In the genomic region with DNA sequence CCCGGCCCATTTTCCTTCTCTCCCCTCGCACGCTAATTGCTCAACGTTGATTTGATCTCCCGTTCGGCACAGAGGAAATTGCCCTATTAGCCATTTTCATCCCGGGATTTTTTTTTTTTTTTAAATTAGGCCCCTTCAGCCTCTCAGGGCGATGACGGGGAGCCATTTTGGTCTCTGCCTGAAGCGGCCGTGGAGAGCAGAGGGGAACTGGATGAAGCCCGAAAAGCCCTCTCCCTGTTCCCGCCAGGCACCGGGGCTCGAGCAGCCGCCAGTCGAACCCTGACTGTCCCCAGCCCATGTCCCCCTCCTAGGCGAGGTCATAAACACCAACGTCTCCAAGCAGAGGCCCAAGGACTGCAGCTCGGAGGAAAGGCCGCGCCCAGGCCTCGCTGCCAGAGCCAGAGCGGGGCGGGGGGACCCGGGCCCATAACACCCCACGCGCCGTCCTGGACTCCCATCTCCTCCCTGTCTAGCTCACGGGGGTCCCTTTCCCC, we compare ENCODE assay signal across 8 cellular contexts. TPM values are rescaled to one million over a fixed set of nuclear protein-coding genes. Genes with fewer than 3 reads are reported as not detected.
A peak's percentile ranks its signal among the peaks of the same experiment; 100 is the strongest.
DNase-seq lines count a peak whose midpoint lies in the region; ATAC-seq and TF ChIP-seq lines count a peak whose summit lies in the region.

No MANE protein-coding gene starts in this region.

- peak overlapping the region; percentile 70 for H3K4me3 Mint-ChIP-seq in activated CD8-positive, alpha-beta T cell treated with anti-CD3 and anti-CD28 coated beads for 36 hours

- H3K4me1 Mint-ChIP-seq in activated CD8-positive, alpha-beta T cell treated with anti-CD3 and anti-CD28 coated beads for 36 hours (ENCODE audit: low read depth) = peaks cover 5% of the 10 kb centered on the region

- H3K4me3 ChIP-seq in H7 (ENCODE audit: insufficient read depth, low read depth, low read length) = peak overlapping the region; percentile 34; the same call in 1 of the 2 replicates
- no peak overlapping the region for H3K4me3 ChIP-seq in hepatocyte
- H3K4me3 ChIP-seq in skeletal muscle tissue (ENCODE audit: low read length in 3 of 3) = peak overlapping the region; percentile 10 to 73 (median 56)

- H3K36me3 Mint-ChIP-seq in activated CD8-positive, alpha-beta T cell treated with anti-CD3 and anti-CD28 coated beads for 36 hours (ENCODE audit: low read depth) = no peaks in the 10 kb centered on the region

- CTCF ChIA-PET in activated CD8-positive, alpha-beta T cell treated with anti-CD3 and anti-CD28 coated beads for 36 hours (lab: Charles Lee) = interaction anchor here (0.6 to 5.2 kb wide), 59 partner anchors 8 to 404 kb away, joined by 3 to 107 read pairs (median 4); partner anchors contain the start of gene TOMM6

- H3K9me3 Mint-ChIP-seq in activated CD8-positive, alpha-beta T cell treated with anti-CD3 and anti-CD28 coated beads for 36 hours = no peaks in the 10 kb centered on the region

- no peak for TF ChIP-seq CTCF in activated CD8-positive, alpha-beta T cell treated with anti-CD3 and anti-CD28 coated beads for 36 hours (IDR thresholded peaks at IDR 0.05)
- no peak for TF ChIP-seq CTCF in hepatocyte (IDR thresholded peaks at IDR 0.05; ENCODE audit: poor library complexity)

- peak; percentile 2 for ATAC-seq in activated CD8-positive, alpha-beta T cell treated with anti-CD3 and anti-CD28 coated beads for 36 hours
- ATAC-seq in GM19351 (IDR thresholded peaks at IDR 0.05; ENCODE audit: unreplicated experiment) (no peak), HG03025 (IDR thresholded peaks at IDR 0.05; ENCODE audit: low FRiP score, unreplicated experiment) (no peak)

- no peaks in the 10 kb centered on the region for H4K20me1 ChIP-seq in hepatocyte (ENCODE audit: insufficient read depth, poor library complexity, severe bottlenecking)

- H3K4me1 ChIP-seq in hepatocyte (ENCODE audit: insufficient read depth) (peaks cover 6% of the 10 kb centered on the region), skeletal muscle tissue (ENCODE audit: control insufficient read depth in 3 of 3, insufficient read depth in 3 of 3, low read length in 3 of 3) (peaks cover 14 to 22% (median 15%) of the 10 kb centered on the region in 3 donors)

- no peak for DNase-seq in H7
- DNase-seq in activated CD8-positive, alpha-beta T cell treated with anti-CD3 and anti-CD28 coated beads for 36 hours = no peak
- no peak for DNase-seq in hepatocyte (ENCODE audit: low spot score)
- DNase-seq in DMS53 (lab: John Stamatoyannopoulos, UW) = no peak
- DNase-seq in globus pallidus (ENCODE audit: low spot score) = no peak

- H3K27ac Mint-ChIP-seq in activated CD8-positive, alpha-beta T cell treated with anti-CD3 and anti-CD28 coated beads for 36 hours = peak overlapping the region; percentile 68

- POLR2A ChIA-PET in activated CD8-positive, alpha-beta T cell treated with anti-CD3 and anti-CD28 coated beads for 36 hours (lab: Charles Lee) = interaction anchor here (1.0 kb wide), 1 partner anchor 80 kb away, joined by 3 read pairs; no protein-coding TSS in a partner anchor

- H3K9me3 ChIP-seq in hepatocyte (ENCODE audit: low read depth) (no peaks in the 10 kb centered on the region), skeletal muscle tissue (ENCODE audit: control insufficient read depth in 3 of 3, low read length in 3 of 3) (no peaks in the 10 kb centered on the region)

- no peaks in the 10 kb centered on the region for H3K9me2 ChIP-seq in hepatocyte (replicated peaks; ENCODE audit: insufficient read depth)

- no peaks in the 10 kb centered on the region for H3K79me2 ChIP-seq in hepatocyte

- intact Hi-C loops in activated CD8-positive, alpha-beta T cell treated with anti-CD3 and anti-CD28 coated beads for 36 hours (cut with micrococcal nuclease) = loop anchor here (2.0 to 5.0 kb wide), 2 partner anchors 80 to 316 kb away; no protein-coding TSS in a partner anchor

- H3K27ac ChIP-seq in hepatocyte (no peak overlapping the region), skeletal muscle tissue (ENCODE audit: low read depth, low read length) (peak overlapping the region; percentile 12)

- H3K4me2 ChIP-seq in hepatocyte = peak overlapping the region; percentile 72

- H2AFZ ChIP-seq in hepatocyte = peak overlapping the region; percentile 19

- no peaks in the 10 kb centered on the region for H3K36me3 ChIP-seq in H7 (replicated peaks; ENCODE audit: control insufficient read depth, insufficient read depth, low read length)
- H3K36me3 ChIP-seq in hepatocyte (replicated peaks; ENCODE audit: insufficient read depth, low read depth) = no peaks in the 10 kb centered on the region
- peaks cover 29 to 32% (median 29%) of the 10 kb centered on the region in 3 donors for H3K36me3 ChIP-seq in skeletal muscle tissue (ENCODE audit: control insufficient read depth in 3 of 3, insufficient read depth in 3 of 3, low read length in 3 of 3)

- peak overlapping the region; percentile 5 to 79 (median 65) for H3K9ac ChIP-seq in skeletal muscle tissue (ENCODE audit: low read depth in 1 of 3, low read length in 3 of 3)

- WGBS in hepatocyte (ENCODE audit: low lambda C conversion rate, missing lambda C conversion rate) = 52% methylated on average over 21 of the region's 30 CpGs

- H3K27me3 ChIP-seq in H7 (ENCODE audit: control insufficient read depth, insufficient read depth, low read length) (peaks cover 3% of the 10 kb centered on the region; the same call in 1 of the 2 replicates), hepatocyte (no peaks in the 10 kb centered on the region), skeletal muscle tissue (ENCODE audit: control insufficient read depth in 3 of 3, insufficient read depth in 3 of 3, low read length in 3 of 3) (no peaks in the 10 kb centered on the region)

- peaks cover 1% of the 10 kb centered on the region for H3K27me3 Mint-ChIP-seq in activated CD8-positive, alpha-beta T cell treated with anti-CD3 and anti-CD28 coated beads for 36 hours

RNA-seq across cellular contexts. Expression of gene MDFI, which starts 44.7 kb away (rescaled TPM):
- 205 and 262 TPM in 2 replicates for total RNA-seq in H7 (2014; rRNA removed; shearing (Covaris generic))
- not detected for total RNA-seq in activated CD8-positive, alpha-beta T cell treated with anti-CD3 and anti-CD28 coated beads for 36 hours
- total RNA-seq in hepatocyte = 106 and 115 TPM in 2 replicates
- 28.2 and 45.2 TPM in 2 replicates for polyA plus RNA-seq in hepatocyte
- 37.1 TPM for total RNA-seq in skeletal muscle tissue

RNA-seq across cellular contexts. Expression of gene TFEB, which starts 52.4 kb away (rescaled TPM):
- total RNA-seq in H7 (2014; rRNA removed; shearing (Covaris generic)) = 1.4 and 1.6 TPM in 2 replicates
- 10 to 100 TPM; 14.6 to 15.9 TPM for total RNA-seq in activated CD8-positive, alpha-beta T cell treated with anti-CD3 and anti-CD28 coated beads for 36 hours
- total RNA-seq in hepatocyte = 10.1 and 14.2 TPM in 2 replicates
- 23.7 and 32.7 TPM in 2 replicates for polyA plus RNA-seq in hepatocyte
- 7.8 TPM for total RNA-seq in skeletal muscle tissue

Comparison
In these comparisons a context has a peak if more than half of its experiments do, and no peak if none do; other contexts are left out.
1. RNA of gene MDFI, which starts 44.7 kb away (total RNA-seq): 205 to 262 TPM in H7, 106 to 115 TPM in hepatocyte and 37.1 TPM in skeletal muscle tissue (single experiment); not detected in activated CD8-positive, alpha-beta T cell treated with anti-CD3 and anti-CD28 coated beads for 36 hours; every median in the first group is over 10 times any median in the second.